8 cellular contexts compared by ENCODE assay signal in genomic region chr14:50062438-50063039, GRCh38. TPM values are rescaled to one million over a fixed set of nuclear protein-coding genes. Genes with fewer than 3 reads are reported as not detected.
DNase-seq lines count a peak whose midpoint lies in the region; ATAC-seq and TF ChIP-seq lines count a peak whose summit lies in the region.

No MANE protein-coding gene starts in this region.

- H3K9me3 ChIP-seq in cardiac muscle cell (ENCODE audit: low read depth): no peaks in the 10 kb centered on the region

- intact Hi-C loops in Right ventricle myocardium superior (cut with DNase I): no loop called here

- H3K4me1 ChIP-seq in cardiac muscle cell (ENCODE audit: low read depth): no peaks in the 10 kb centered on the region

- no peaks in the 10 kb centered on the region for H3K36me3 ChIP-seq in cardiac muscle cell

- TF ChIP-seq CTCF in cardiac muscle cell (IDR thresholded peaks at IDR 0.05; ENCODE audit: low read depth, low read length): no peak
- TF ChIP-seq CTCF in NB4 (IDR thresholded peaks at IDR 0.05; ENCODE audit: low read depth, low read length): peak; percentile 17

- peak overlapping the region; percentile 56 for H3K27ac ChIP-seq in cardiac muscle cell

- no peaks in the 10 kb centered on the region for H3K27me3 ChIP-seq in cardiac muscle cell

- ATAC-seq in Right ventricle myocardium superior (ENCODE audit: poor library complexity) (no peak), esophagus mucosa (peak; percentile 73)

- no peak overlapping the region for H3K4me3 ChIP-seq in cardiac muscle cell
- H3K4me3 ChIP-seq in NB4 (ENCODE audit: low read depth, low read length): no peak overlapping the region
- H3K4me3 ChIP-seq in skeletal muscle cell (ENCODE audit: low read depth, low read length): no peak overlapping the region

- DNase-seq in cardiac muscle cell (ENCODE audit: low read depth in 1 of 2, low spot score in 1 of 2) (peak; percentile 22 to 77), Right ventricle myocardium superior (no peak), NB4 (ENCODE audit: low read depth) (peak; percentile 87), skeletal muscle cell (ENCODE audit: low read depth) (peak; percentile 42), NCI-H2029 (lab: John Stamatoyannopoulos, UW) (no peak), medulla oblongata (ENCODE audit: extremely low spot score) (no peak)
- peak; percentile 86 for DNase-seq in activated CD8-positive, alpha-beta memory T cell treated with anti-CD3 and anti-CD28 coated beads for 24 hours

- TF ChIP-seq POLR2A in NB4 (IDR thresholded peaks at IDR 0.05; ENCODE audit: extremely low read depth, insufficient read length): no peak

RNA-seq across cellular contexts. Expression of gene VCPKMT, which starts 53.8 kb away (rescaled TPM):
- total RNA-seq in cardiac muscle cell (3.8 and 4.8 TPM in 2 replicates), Right ventricle myocardium superior (2.5 TPM), esophagus mucosa (5.3 TPM)
- polyA plus RNA-seq in cardiac muscle cell: 8.7 and 10.7 TPM in 2 replicates

Comparison
In these comparisons a context has a peak if more than half of its experiments do, and no peak if none do; other contexts are left out.
1. DNase-seq: peak in cardiac muscle cell (2 of 2), NB4 (single experiment), activated CD8-positive, alpha-beta memory T cell treated with anti-CD3 and anti-CD28 coated beads for 24 hours (single experiment) and skeletal muscle cell (single experiment); none in Right ventricle myocardium superior (single experiment), NCI-H2029 (single experiment) and medulla oblongata (single experiment).